Comparison of ENCODE assay signal across 18 cellular contexts in genomic region chr2:83879127-83879526, GRCh38.
DNase-seq lines count a peak whose midpoint lies in the region; ATAC-seq, FAIRE-seq and TF ChIP-seq lines count a peak whose summit lies in the region.
"Had no signal": no experiment of that assay in that cellular context is flagged by ENCODE, and none has a peak within 500 bp of the region (broad histone marks: within the 10 kb centered on the region; RNA-seq: fewer than 3 reads in every experiment).

No MANE protein-coding gene starts in this region.

- ATAC-seq in A549 (no peak), GM21786 (IDR thresholded peaks at IDR 0.05; ENCODE audit: unreplicated experiment) (no peak)
- ATAC-seq: CD8-positive, alpha-beta T cell had no signal

- H3K79me1 ChIP-seq in H1 (ENCODE audit: low read depth, low read length), result no peaks in the 10 kb centered on the region

- no peaks in the 10 kb centered on the region for H3K79me2 ChIP-seq in H1 (ENCODE audit: control insufficient read depth in 1 of 2, insufficient read depth in 2 of 2, low read length in 2 of 2)

- H3K4me1 ChIP-seq in A549, result no peaks in the 10 kb centered on the region
- H3K4me1 ChIP-seq in H1 (replicated peaks in 1 of 4; ENCODE audit: control insufficient read depth in 3 of 4, insufficient read depth in 4 of 4, low read length in 3 of 4), result no peaks in the 10 kb centered on the region
- H3K4me1 ChIP-seq: BLaER1, Caco-2 had no signal

- no peak overlapping the region for H4K8ac ChIP-seq in H1 (ENCODE audit: extremely low read depth, insufficient read depth, low read length)

- no peak overlapping the region for H3K56ac ChIP-seq in H1 (replicated peaks; ENCODE audit: insufficient read length, low read depth, low read length)

- H3K4me3 ChIP-seq in A549 (no peak overlapping the region), H1 (ENCODE audit: extremely low read depth in 1 of 4, insufficient read depth in 2 of 4, low read depth in 3 of 4, low read length in 4 of 4) (no peak overlapping the region)
- H3K4me3 ChIP-seq: BLaER1 had no signal

- H3K23ac ChIP-seq in H1 (ENCODE audit: insufficient read length), result no peak overlapping the region

- no peaks in the 10 kb centered on the region for H3K23me2 ChIP-seq in H1 (ENCODE audit: low read depth, low read length)

- no peak overlapping the region for H2AK5ac ChIP-seq in H1 (ENCODE audit: low read depth, low read length)

- no peak overlapping the region for H2BK15ac ChIP-seq in H1 (ENCODE audit: low read length)

- H3K4me2 ChIP-seq in A549, result no peak overlapping the region
- H3K4me2 ChIP-seq in H1 (ENCODE audit: insufficient read depth in 1 of 2, low read depth in 2 of 2, low read length in 2 of 2), result no peak overlapping the region
- H3K4me2 ChIP-seq: BLaER1 had no signal

- no peak overlapping the region for H2BK5ac ChIP-seq in H1 (ENCODE audit: low read depth, low read length)

- CTCF ChIA-PET in A549 (lab: Yijun Ruan, JAX) (no interaction called here), H1 (lab: Charles Lee; ENCODE audit: partially characterized antibody) (interaction anchor here (1.4 kb wide), 1 partner anchor 117 kb away, joined by 5 read pairs; no protein-coding TSS in a partner anchor)

- DNase-seq in A549 (ENCODE audit: low read depth in 1 of 2, low spot score in 1 of 2) (no peak), Daoy (ENCODE audit: low read depth) (peak; percentile 93), H1 (ENCODE audit: low read depth in 1 of 2, low spot score in 2 of 2) (no peak), DMS114 treated with DMSO at 0.1 percent for 48 hours (lab: John Stamatoyannopoulos, UW; ENCODE audit: unreplicated experiment) (no peak)
- no peak for DNase-seq in activated CD8-positive, alpha-beta memory T cell treated with anti-CD3 and anti-CD28 coated beads, Interleukin-2, amount 50 U/mL, for 48 hours
- DNase-seq: Caco-2; CD4-positive, CD25-positive, alpha-beta regulatory T cell; CD8-positive, alpha-beta T cell; DMS79; GF-D8; GOT3; H7; HCEC 1CT had no signal

- no peak overlapping the region for H2AFZ ChIP-seq in H1 (ENCODE audit: low read length)

- no peak overlapping the region for H4K91ac ChIP-seq in H1 (replicated peaks; ENCODE audit: insufficient read length, low read length)

- POLR2A ChIA-PET in A549 (lab: Yijun Ruan, JAX) (no interaction called here), H1 (lab: Charles Lee; ENCODE audit: partially characterized antibody) (no interaction called here)

- H2BK12ac ChIP-seq in H1 (ENCODE audit: low read depth, low read length), result no peak overlapping the region

- no peak overlapping the region for H3K14ac ChIP-seq in H1 (ENCODE audit: insufficient read length)

- no peak overlapping the region for H3K27ac ChIP-seq in A549
- H3K27ac ChIP-seq in H1 (ENCODE audit: low read depth, low read length), result no peak overlapping the region
- H3K27ac ChIP-seq: BLaER1, C4-2B had no signal

- H2BK120ac ChIP-seq in H1 (replicated peaks; ENCODE audit: low read depth, low read length), result no peak overlapping the region

- TF ChIP-seq POLR2A in A549 (IDR thresholded peaks at IDR 0.05; ENCODE audit: low read length) (no peak), H1 (IDR thresholded peaks at IDR 0.05; ENCODE audit: control extremely low read depth in 1 of 2, low read depth in 2 of 2, low read length in 2 of 2) (no peak)

- H3K4ac ChIP-seq in H1 (replicated peaks; ENCODE audit: insufficient read length, low read depth, low read length), result no peak overlapping the region

- no peak overlapping the region for H3K9ac ChIP-seq in H1 (replicated peaks in 1 of 4; ENCODE audit: extremely low read depth in 1 of 4, low read depth in 3 of 4, low read length in 3 of 4)
- H3K9ac ChIP-seq: BLaER1 had no signal

- no peaks in the 10 kb centered on the region; a peak in 1 of 8 replicates for H3K36me3 ChIP-seq in H1 (ENCODE audit: control insufficient read depth in 2 of 4, insufficient read depth in 4 of 4, low read length in 3 of 4)
- H3K36me3 ChIP-seq: BLaER1 had no signal

- no peaks in the 10 kb centered on the region for H3K27me3 ChIP-seq in H1 (replicated peaks in 1 of 4; ENCODE audit: control insufficient read depth in 3 of 4, extremely low read depth in 1 of 4, insufficient read depth in 3 of 4, low read length in 3 of 4)
- H3K27me3 ChIP-seq: BLaER1 had no signal

- no peak overlapping the region for H3K18ac ChIP-seq in H1 (ENCODE audit: extremely low read depth, low read length)

- H2BK20ac ChIP-seq in H1 (ENCODE audit: low read length), result no peak overlapping the region

- TF ChIP-seq CTCF in A549 (IDR thresholded peaks at IDR 0.05) (no peak), H1 (IDR thresholded peaks at IDR 0.05; ENCODE audit: control extremely low read depth in 1 of 3, insufficient read depth in 1 of 3, low read depth in 1 of 3, low read length in 3 of 3) (no peak)

- no peak for FAIRE-seq in A549 (lab: Jason Lieb, UNC)
- FAIRE-seq in H1 (lab: Jason Lieb, UNC), result no peak
- FAIRE-seq: GM12891, GM18507 had no signal

- TF ChIP-seq EP300 in A549 (IDR thresholded peaks at IDR 0.05), result no peak
- TF ChIP-seq EP300 in H1 (IDR thresholded peaks at IDR 0.05; ENCODE audit: borderline replicate concordance in 1 of 2, low read depth in 2 of 2, low read length in 2 of 2), result no peak

- peaks cover 4% of the 10 kb centered on the region; the same call in 1 of the 3 replicates for H3K9me3 ChIP-seq in A549
- peaks cover 10 to 17% of the 10 kb centered on the region in 2 experiments; a peak in 3 of 4 replicates for H3K9me3 ChIP-seq in H1 (ENCODE audit: insufficient read depth in 2 of 2, low read depth in 1 of 2, low read length in 1 of 2)
- H3K9me3 ChIP-seq: Caco-2 had no signal

- 82% methylated on average over 20 of the region's 20 CpGs for WGBS in A549 (ENCODE audit: missing lambda C conversion rate)
- WGBS in H1 (ENCODE audit: extremely low coverage in 1 of 2, insufficient coverage in 1 of 2, insufficient read length in 1 of 2, insufficient replicate concordance in 2 of 2, low coverage in 1 of 2, low lambda C conversion rate in 2 of 2, missing lambda C conversion rate in 1 of 2), 2 experiments, result 95% methylated on average over 20 of the region's 20 CpGs; no CpG with 5 or more reads in 1 of the 2 experiments

- H4K5ac ChIP-seq in H1 (ENCODE audit: insufficient read length, low read depth, low read length), result no peak overlapping the region

- no peaks in the 10 kb centered on the region for H4K20me1 ChIP-seq in H1 (replicated peaks in 1 of 2; ENCODE audit: control insufficient read depth in 1 of 2, insufficient read depth in 2 of 2, low read length in 2 of 2)
- H4K20me1 ChIP-seq: BLaER1 had no signal

- no peak for TF ChIP-seq RAD21 in A549 (conservative IDR thresholded peaks at IDR 0.05 in 1 of 2, IDR thresholded peaks at IDR 0.05 in 1 of 2)
- TF ChIP-seq RAD21 in H1 (IDR thresholded peaks at IDR 0.05 in 1 of 2, conservative IDR thresholded peaks at IDR 0.05 in 1 of 2; ENCODE audit: low read depth in 2 of 2, low read length in 2 of 2), result no peak

TF ChIP-seq in A549, 52 proteins besides CTCF, POLR2A, EP300 and RAD21:
- peak; percentile 55 for TF ChIP-seq MAFK (IDR thresholded peaks at IDR 0.05; ENCODE audit: partially characterized antibody)
- TF ChIP-seq PHF8 (IDR thresholded peaks at IDR 0.05; ENCODE audit: borderline replicate concordance, low read depth), result no peak
TF ChIP-seq in A549: peak in this region for 1.

TF ChIP-seq in H1, 55 proteins besides CTCF, POLR2A, EP300 and RAD21:
- TF ChIP-seq BACH1 (IDR thresholded peaks at IDR 0.05; ENCODE audit: low read length) (peak; percentile 74), YY1 (IDR thresholded peaks at IDR 0.05; ENCODE audit: low read depth, low read length) (peak; percentile 72; the same call in 1 of the 2 replicates), MAFK (IDR thresholded peaks at IDR 0.05; ENCODE audit: low read depth, low read length) (peak; percentile 17; the same call in 1 of the 2 replicates), CREB1 (IDR thresholded peaks at IDR 0.05) (no peak), JUND (IDR thresholded peaks at IDR 0.05; ENCODE audit: low read length) (no peak), EZH2 (IDR thresholded peaks at IDR 0.05; ENCODE audit: low read depth, low read length, severe bottlenecking) (no peak)
- TF ChIP-seq, protein P1, sequence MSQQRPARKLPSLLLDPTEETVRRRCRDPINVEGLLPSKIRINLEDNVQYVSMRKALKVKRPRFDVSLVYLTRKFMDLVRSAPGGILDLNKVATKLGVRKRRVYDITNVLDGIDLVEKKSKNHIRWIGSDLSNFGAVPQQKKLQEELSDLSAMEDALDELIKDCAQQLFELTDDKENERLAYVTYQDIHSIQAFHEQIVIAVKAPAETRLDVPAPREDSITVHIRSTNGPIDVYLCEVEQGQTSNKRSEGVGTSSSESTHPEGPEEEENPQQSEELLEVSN (IDR thresholded peaks at IDR 0.05), result peak; percentile 50; the same call in 1 of the 2 replicates
